Comparison of ENCODE assay signal across 8 cellular contexts in genomic region chr19:46715620-46716012, GRCh38. TPM values are rescaled to one million over a fixed set of nuclear protein-coding genes. Genes with fewer than 3 reads are reported as not detected.
DNase-seq lines count a peak whose midpoint lies in the region; ATAC-seq, FAIRE-seq and TF ChIP-seq lines count a peak whose summit lies in the region.

No MANE protein-coding gene starts in this region.

- H3K9me2 ChIP-seq in SU-DHL-6 (replicated peaks; ENCODE audit: insufficient read depth, low read length) = no peaks in the 10 kb centered on the region

- H3K9ac ChIP-seq in SU-DHL-6 (ENCODE audit: low read length) (peak overlapping the region; percentile 95), rectal smooth muscle tissue (ENCODE audit: low read length) (peak overlapping the region; percentile 41)

- H3K27ac ChIP-seq in SU-DHL-6 (ENCODE audit: low read depth, low read length) = peak overlapping the region; percentile 82
- H3K27ac ChIP-seq in rectal smooth muscle tissue (ENCODE audit: low read depth, low read length) = peak overlapping the region; percentile 7

- H3K4me3 ChIP-seq in SU-DHL-6 (ENCODE audit: insufficient read depth, low read length, poor library complexity, severe bottlenecking) (peak overlapping the region; percentile 95), fibroblast of villous mesenchyme (ENCODE audit: low read depth, low read length) (peak overlapping the region; percentile 89), rectal smooth muscle tissue (ENCODE audit: low read length) (peak overlapping the region; percentile 95)

- no peaks in the 10 kb centered on the region for H3K36me3 ChIP-seq in SU-DHL-6 (ENCODE audit: low read length)
- peaks cover 5% of the 10 kb centered on the region for H3K36me3 ChIP-seq in rectal smooth muscle tissue (ENCODE audit: control insufficient read depth, insufficient read depth, low read length)

- H3K9me3 ChIP-seq in SU-DHL-6 (ENCODE audit: insufficient read depth, low read length) = no peaks in the 10 kb centered on the region

- no peaks in the 10 kb centered on the region for H3K27me3 ChIP-seq in SU-DHL-6 (ENCODE audit: low read length)
- H3K27me3 ChIP-seq in rectal smooth muscle tissue (ENCODE audit: control insufficient read depth, insufficient read depth, low read length) = no peaks in the 10 kb centered on the region

- peak overlapping the region; percentile 86 for H3K4me2 ChIP-seq in SU-DHL-6 (ENCODE audit: low read depth, low read length, poor library complexity, severe bottlenecking)

- DNase-seq in GM12891 (ENCODE audit: insufficient read length, low spot score) = no peak
- DNase-seq in fibroblast of villous mesenchyme (ENCODE audit: low read depth) = no peak
- no peak for DNase-seq in occipital lobe (lab: John Stamatoyannopoulos, UW)
- no peak for DNase-seq in NCI-H1436 (lab: John Stamatoyannopoulos, UW)

- TF ChIP-seq POLR2A in GM12891 (IDR thresholded peaks at IDR 0.05; ENCODE audit: low read depth, low read length) = no peak

- TF ChIP-seq CTCF in SU-DHL-6 (IDR thresholded peaks at IDR 0.05; ENCODE audit: insufficient read depth, low read length, poor library complexity, severe bottlenecking) (no peak), fibroblast of villous mesenchyme (IDR thresholded peaks at IDR 0.05; ENCODE audit: insufficient read depth, low read depth, low read length) (no peak)

- no peak for ATAC-seq in GM21528 (IDR thresholded peaks at IDR 0.05; ENCODE audit: low FRiP score, unreplicated experiment)
- no peak for ATAC-seq in GM19351 (IDR thresholded peaks at IDR 0.05; ENCODE audit: unreplicated experiment)

- peaks cover 21% of the 10 kb centered on the region for H3K79me2 ChIP-seq in SU-DHL-6 (ENCODE audit: insufficient read depth, low read length)

- H4K20me1 ChIP-seq in SU-DHL-6 (ENCODE audit: low read depth, low read length) = no peaks in the 10 kb centered on the region

- peaks cover 13% of the 10 kb centered on the region for H3K4me1 ChIP-seq in rectal smooth muscle tissue (ENCODE audit: control insufficient read depth, insufficient read depth, low read length)

- FAIRE-seq in GM12891 (lab: Jason Lieb, UNC) = peak; percentile 45

- H3F3A ChIP-seq in SU-DHL-6 (ENCODE audit: insufficient read depth) = peaks cover 44% of the 10 kb centered on the region

- H2AFZ ChIP-seq in SU-DHL-6 (ENCODE audit: low read depth, low read length, severe bottlenecking) = no peak overlapping the region

TF ChIP-seq in GM12891, 5 proteins besides CTCF, POLR2A, EP300 and RAD21:
- TF ChIP-seq SPI1 (IDR thresholded peaks at IDR 0.05; ENCODE audit: low read depth, low read length) (no peak), TAF1 (IDR thresholded peaks at IDR 0.05; ENCODE audit: low read depth, low read length) (no peak), POU2F2 (IDR thresholded peaks at IDR 0.05; ENCODE audit: low read depth, low read length) (no peak), PAX5 (IDR thresholded peaks at IDR 0.05; ENCODE audit: insufficient read depth, low read length, severe bottlenecking) (no peak), POLR2AphosphoS5 (IDR thresholded peaks at IDR 0.05; ENCODE audit: low read depth, low read length) (no peak)
TF ChIP-seq in GM12891: peak in this region for 0.

RNA-seq across cellular contexts. Expression of gene PRKD2, which starts 1.3 kb away (rescaled TPM):
- 48.0 TPM for polyA plus RNA-seq in GM12891 (2012; ENCODE audit: low read depth, missing spikeins)
- total RNA-seq in fibroblast of villous mesenchyme = 11.7 and 12.2 TPM in 2 replicates
- 4.7 TPM for total RNA-seq in occipital lobe

RNA-seq across cellular contexts. Expression of gene FKRP, which starts 30.2 kb away (rescaled TPM):
- polyA plus RNA-seq in GM12891 (2012; ENCODE audit: low read depth, missing spikeins) = 7.9 TPM
- total RNA-seq in fibroblast of villous mesenchyme (18.1 and 19.6 TPM in 2 replicates), occipital lobe (11.7 TPM)

RNA-seq across cellular contexts. Expression of gene STRN4, which starts 30.6 kb away (rescaled TPM):
- polyA plus RNA-seq in GM12891 (2012; ENCODE audit: low read depth, missing spikeins) = 27.3 TPM
- 66.5 and 75.1 TPM in 2 replicates for total RNA-seq in fibroblast of villous mesenchyme
- 85.2 TPM for total RNA-seq in occipital lobe

RNA-seq across cellular contexts. Expression of gene DACT3, which starts 54.6 kb away (rescaled TPM):
- polyA plus RNA-seq in GM12891 (2012; ENCODE audit: low read depth, missing spikeins) = 1.7 TPM
- total RNA-seq in fibroblast of villous mesenchyme (5.2 and 11.3 TPM in 2 replicates), occipital lobe (14.5 TPM)
